1 cellular context compared by ENCODE assay signal in the genomic region with DNA sequence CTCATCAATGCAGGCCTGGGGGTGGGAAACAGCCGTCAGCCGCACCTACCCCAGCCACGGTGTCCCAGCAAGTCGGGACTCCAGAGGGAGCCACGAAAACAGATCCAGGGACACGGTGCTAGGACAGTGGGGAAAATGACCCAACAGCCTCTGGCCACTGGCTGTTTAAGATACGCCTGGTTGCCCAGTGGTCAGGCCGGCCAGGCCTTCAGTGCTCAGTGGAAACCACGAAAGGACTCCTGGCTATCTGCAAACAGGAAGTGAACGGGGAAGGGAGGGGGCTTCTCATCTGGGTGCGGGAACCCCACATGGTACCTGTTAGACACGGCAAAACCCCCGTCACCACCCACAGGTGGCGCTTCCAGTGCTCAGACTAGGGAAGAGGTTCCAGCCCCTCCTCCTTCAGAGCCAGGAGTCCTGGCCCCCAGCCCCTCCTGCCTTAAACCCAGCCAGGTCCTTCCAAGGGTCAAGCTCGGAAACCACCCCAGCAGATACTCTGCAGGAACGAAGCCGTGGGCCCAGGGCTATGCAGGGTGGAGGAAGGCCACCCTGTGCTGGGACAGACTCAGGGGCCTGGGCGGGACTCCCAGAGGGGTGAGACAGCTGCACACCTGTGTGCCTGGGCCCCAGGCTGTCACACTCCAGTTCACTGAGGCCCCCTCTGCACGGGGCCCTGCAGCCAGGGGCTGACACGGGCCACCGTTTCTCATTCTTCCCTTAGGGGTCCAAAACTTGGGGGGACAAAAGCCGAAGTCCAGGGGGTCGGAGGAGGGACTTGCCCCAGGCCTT.
TF ChIP-seq lines count a peak whose summit lies in the region.

No MANE protein-coding gene starts in this region.

TF ChIP-seq in HCT116, 20 proteins besides CTCF, POLR2A, EP300 and RAD21:
- TF ChIP-seq POLR2AphosphoS5 (IDR thresholded peaks at IDR 0.05; ENCODE audit: low read depth, low read length) (no peak), FOSL1 (IDR thresholded peaks at IDR 0.05; ENCODE audit: low read depth) (no peak), EZH2phosphoT487 (IDR thresholded peaks at IDR 0.05; ENCODE audit: borderline replicate concordance) (no peak), SIN3A (IDR thresholded peaks at IDR 0.05; ENCODE audit: low read depth) (no peak), ZNF274 (IDR thresholded peaks at IDR 0.05; ENCODE audit: low read depth, low read length) (no peak), TCF7L2 (IDR thresholded peaks at IDR 0.05; ENCODE audit: borderline replicate concordance, extremely low read depth, insufficient read depth, insufficient read length) (no peak), ELF1 (IDR thresholded peaks at IDR 0.05; ENCODE audit: borderline replicate concordance, low read depth) (no peak), EGR1 (IDR thresholded peaks at IDR 0.05; ENCODE audit: low read depth) (no peak), SP1 (IDR thresholded peaks at IDR 0.05; ENCODE audit: low read depth) (no peak), YY1 (IDR thresholded peaks at IDR 0.05; ENCODE audit: extremely low read depth, insufficient replicate concordance, low read depth, low read length) (no peak), CBX3 (IDR thresholded peaks at IDR 0.05; ENCODE audit: low read depth) (no peak), EZH2 (IDR thresholded peaks at IDR 0.05) (no peak), SRF (IDR thresholded peaks at IDR 0.05; ENCODE audit: low read depth) (no peak), ZFX (IDR thresholded peaks at IDR 0.05) (no peak), JUND (IDR thresholded peaks at IDR 0.05) (no peak), CEBPB (IDR thresholded peaks at IDR 0.05; ENCODE audit: low read depth) (no peak)
- TF ChIP-seq, protein P1, sequence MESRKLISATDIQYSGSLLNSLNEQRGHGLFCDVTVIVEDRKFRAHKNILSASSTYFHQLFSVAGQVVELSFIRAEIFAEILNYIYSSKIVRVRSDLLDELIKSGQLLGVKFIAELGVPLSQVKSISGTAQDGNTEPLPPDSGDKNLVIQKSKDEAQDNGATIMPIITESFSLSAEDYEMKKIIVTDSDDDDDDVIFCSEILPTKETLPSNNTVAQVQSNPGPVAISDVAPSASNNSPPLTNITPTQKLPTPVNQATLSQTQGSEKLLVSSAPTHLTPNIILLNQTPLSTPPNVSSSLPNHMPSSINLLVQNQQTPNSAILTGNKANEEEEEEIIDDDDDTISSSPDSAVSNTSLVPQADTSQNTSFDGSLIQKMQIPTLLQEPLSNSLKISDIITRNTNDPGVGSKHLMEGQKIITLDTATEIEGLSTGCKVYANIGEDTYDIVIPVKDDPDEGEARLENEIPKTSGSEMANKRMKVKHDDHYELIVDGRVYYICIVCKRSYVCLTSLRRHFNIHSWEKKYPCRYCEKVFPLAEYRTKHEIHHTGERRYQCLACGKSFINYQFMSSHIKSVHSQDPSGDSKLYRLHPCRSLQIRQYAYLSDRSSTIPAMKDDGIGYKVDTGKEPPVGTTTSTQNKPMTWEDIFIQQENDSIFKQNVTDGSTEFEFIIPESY (IDR thresholded peaks at IDR 0.05; ENCODE audit: extremely low read depth, insufficient replicate concordance, low read length): no peak
- TF ChIP-seq, protein P2, sequence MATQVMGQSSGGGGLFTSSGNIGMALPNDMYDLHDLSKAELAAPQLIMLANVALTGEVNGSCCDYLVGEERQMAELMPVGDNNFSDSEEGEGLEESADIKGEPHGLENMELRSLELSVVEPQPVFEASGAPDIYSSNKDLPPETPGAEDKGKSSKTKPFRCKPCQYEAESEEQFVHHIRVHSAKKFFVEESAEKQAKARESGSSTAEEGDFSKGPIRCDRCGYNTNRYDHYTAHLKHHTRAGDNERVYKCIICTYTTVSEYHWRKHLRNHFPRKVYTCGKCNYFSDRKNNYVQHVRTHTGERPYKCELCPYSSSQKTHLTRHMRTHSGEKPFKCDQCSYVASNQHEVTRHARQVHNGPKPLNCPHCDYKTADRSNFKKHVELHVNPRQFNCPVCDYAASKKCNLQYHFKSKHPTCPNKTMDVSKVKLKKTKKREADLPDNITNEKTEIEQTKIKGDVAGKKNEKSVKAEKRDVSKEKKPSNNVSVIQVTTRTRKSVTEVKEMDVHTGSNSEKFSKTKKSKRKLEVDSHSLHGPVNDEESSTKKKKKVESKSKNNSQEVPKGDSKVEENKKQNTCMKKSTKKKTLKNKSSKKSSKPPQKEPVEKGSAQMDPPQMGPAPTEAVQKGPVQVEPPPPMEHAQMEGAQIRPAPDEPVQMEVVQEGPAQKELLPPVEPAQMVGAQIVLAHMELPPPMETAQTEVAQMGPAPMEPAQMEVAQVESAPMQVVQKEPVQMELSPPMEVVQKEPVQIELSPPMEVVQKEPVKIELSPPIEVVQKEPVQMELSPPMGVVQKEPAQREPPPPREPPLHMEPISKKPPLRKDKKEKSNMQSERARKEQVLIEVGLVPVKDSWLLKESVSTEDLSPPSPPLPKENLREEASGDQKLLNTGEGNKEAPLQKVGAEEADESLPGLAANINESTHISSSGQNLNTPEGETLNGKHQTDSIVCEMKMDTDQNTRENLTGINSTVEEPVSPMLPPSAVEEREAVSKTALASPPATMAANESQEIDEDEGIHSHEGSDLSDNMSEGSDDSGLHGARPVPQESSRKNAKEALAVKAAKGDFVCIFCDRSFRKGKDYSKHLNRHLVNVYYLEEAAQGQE (IDR thresholded peaks at IDR 0.05; ENCODE audit: low read depth): no peak
- TF ChIP-seq, protein P3, sequence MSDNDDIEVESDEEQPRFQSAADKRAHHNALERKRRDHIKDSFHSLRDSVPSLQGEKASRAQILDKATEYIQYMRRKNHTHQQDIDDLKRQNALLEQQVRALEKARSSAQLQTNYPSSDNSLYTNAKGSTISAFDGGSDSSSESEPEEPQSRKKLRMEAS (IDR thresholded peaks at IDR 0.05): no peak
